ENCODE assay signal across 8 cellular contexts in genomic region chr14:73570913-73571312, GRCh38. TPM values are rescaled to one million over a fixed set of nuclear protein-coding genes. Genes with fewer than 3 reads are reported as not detected.
DNase-seq lines count a peak whose midpoint lies in the region; ATAC-seq and TF ChIP-seq lines count a peak whose summit lies in the region.
"Not testable (repeated sequence)": the region's sequence is repeated elsewhere in the genome, so short reads cannot be mapped to it uniquely, and the experiment has no call there.

No MANE protein-coding gene starts in this region.

- intact Hi-C loops in heart left ventricle (cut with DNase I) (loop anchor here in 3 of 10 donors (5.0 to 10.0 kb wide), 3 partner anchors 34 to 64 kb away; partner anchors contain the start of gene ACOT1 (in 2 of the 3)), transverse colon (cut with DNase I; ENCODE audit: low total_unique reads) (loop anchor here (5.0 kb wide), 1 partner anchor 34 kb away; the partner anchor contains the start of gene ACOT1)

- H3K4me3 Mint-ChIP-seq in progenitor cell of endocrine pancreas (ENCODE audit: low read depth) = peak overlapping the region; percentile 45

- ATAC-seq in HG02852 (IDR thresholded peaks at IDR 0.05; ENCODE audit: unreplicated experiment) = peak; percentile 41
- peak; percentile 71 to 82 (median 74) for ATAC-seq in heart left ventricle

- H3K27ac ChIP-seq in heart left ventricle (peak overlapping the region in 1 of 12 donors; percentile 91), transverse colon (peak overlapping the region in 2 of 4 donors; percentile 92 to 94)

- TF ChIP-seq CTCF in GM10266 (IDR thresholded peaks at IDR 0.05; ENCODE audit: control insufficient read depth, insufficient read depth, low read depth, missing control alignments) = peak; percentile 38
- TF ChIP-seq CTCF in heart left ventricle (IDR thresholded peaks at IDR 0.05) = peak; percentile 51 to 74 (median 63)
- TF ChIP-seq CTCF in progenitor cell of endocrine pancreas (IDR thresholded peaks at IDR 0.05; ENCODE audit: unreplicated experiment) = peak; percentile 62
- peak; percentile 45 to 70 (median 53) for TF ChIP-seq CTCF in transverse colon (IDR thresholded peaks at IDR 0.05)

- not testable (repeated sequence) for TF ChIP-seq POLR2A in heart left ventricle (IDR thresholded peaks at IDR 0.05); transverse colon (IDR thresholded peaks at IDR 0.05)

- peaks cover 17% of the 10 kb centered on the region for H3K4me1 Mint-ChIP-seq in progenitor cell of endocrine pancreas (ENCODE audit: low read depth)

- DNase-seq in GM10266 (ENCODE audit: extremely low spot score) = not testable (repeated sequence)
- peak; percentile 31 for DNase-seq in NCI-H2196 (lab: John Stamatoyannopoulos, UW; ENCODE audit: unreplicated experiment)
- DNase-seq in activated CD4-positive, CD25-positive, alpha-beta regulatory T cell (lab: John Stamatoyannopoulos, UW) = peak; percentile 7 to 47 (median 20)
- DNase-seq in amniotic epithelial cell (ENCODE audit: low read depth) = peak; percentile 22
- DNase-seq in heart left ventricle = peak in 4 of 5 donors; percentile 42 to 79 (median 64)
- peak; percentile 31 for DNase-seq in progenitor cell of endocrine pancreas (ENCODE audit: low spot score, unreplicated experiment)
- peak; percentile 76 for DNase-seq in transverse colon

- H3K4me3 ChIP-seq in heart left ventricle = peak overlapping the region in 6 of 12 donors; percentile 73 to 87 (median 81)
- H3K4me3 ChIP-seq in transverse colon = not testable (repeated sequence)

- peaks cover 0 to 23% (median 18%) of the 10 kb centered on the region in 9 donors for H3K36me3 ChIP-seq in heart left ventricle
- H3K36me3 ChIP-seq in transverse colon = not testable (repeated sequence)

- in situ Hi-C loops in transverse colon (cut with MboI; ENCODE audit: low pct_ligation_motif_present in 1 of 4, low pct_unique_long_range_greater_than_20kb in 1 of 4, low sequenced_read_pairs in 3 of 4) = not testable (repeated sequence)

- H3K27ac Mint-ChIP-seq in progenitor cell of endocrine pancreas = not testable (repeated sequence)

- peaks cover 15% of the 10 kb centered on the region for H3K36me3 Mint-ChIP-seq in progenitor cell of endocrine pancreas (ENCODE audit: insufficient read depth)

- not testable (repeated sequence) for H3K27me3 Mint-ChIP-seq in progenitor cell of endocrine pancreas

- WGBS in heart left ventricle, 4 donors = 22 to 48% (median 33%) methylated on average over 7 to 8 of the region's 8 CpGs
- WGBS in transverse colon (ENCODE audit: low coverage in 1 of 2), 2 donors = 10 to 40% methylated on average over 2 to 8 of the region's 8 CpGs

- H3K27me3 ChIP-seq in heart left ventricle, transverse colon: not testable (repeated sequence)

- H3K9me3 ChIP-seq in heart left ventricle, transverse colon: not testable (repeated sequence)

- H3K4me1 ChIP-seq in heart left ventricle = peaks cover 0 to 43% (median 25%) of the 10 kb centered on the region in 12 donors
- H3K4me1 ChIP-seq in transverse colon = peaks cover 9 to 28% (median 20%) of the 10 kb centered on the region in 4 donors

- H3K9me3 Mint-ChIP-seq in progenitor cell of endocrine pancreas (ENCODE audit: low read depth) = not testable (repeated sequence)

- TF ChIP-seq EP300 in transverse colon (IDR thresholded peaks at IDR 0.05; ENCODE audit: low read depth) = not testable (repeated sequence)

RNA-seq across cellular contexts. Expression of gene ACOT2, which starts 1.9 kb away (rescaled TPM):
- 100 to 1,000 TPM; 101 to 235 (median 156) TPM for total RNA-seq in heart left ventricle
- 100 to 1,000 TPM in 1 of 2 donors, 10 to 100 TPM in 1; 79.0 to 104 TPM for polyA plus RNA-seq in heart left ventricle
- 13.5 and 14.5 TPM in 2 replicates for total RNA-seq in progenitor cell of endocrine pancreas
- 10 to 100 TPM; 10.1 to 76.3 (median 53.6) TPM for total RNA-seq in transverse colon

RNA-seq across cellular contexts. Expression of gene HEATR4, which starts 12.2 kb away (rescaled TPM):
- total RNA-seq in heart left ventricle (under 1 TPM in 5 of 9 donors, not detected in 4; 0.07 to 0.50 (median 0.25) TPM), progenitor cell of endocrine pancreas (0.50 and 0.51 TPM in 2 replicates), transverse colon (under 1 TPM in 2 of 4 donors, not detected in 2; 0.41 to 0.79 TPM)
- under 1 TPM; 0.04 to 0.11 TPM for polyA plus RNA-seq in heart left ventricle

RNA-seq across cellular contexts. Expression of gene ACOT4, which starts 20.8 kb away (rescaled TPM):
- total RNA-seq in heart left ventricle (1 to 10 TPM in 3 of 9 donors, under 1 TPM in 6; 0.35 to 2.4 (median 0.95) TPM), progenitor cell of endocrine pancreas (1.3 and 1.5 TPM in 2 replicates), transverse colon (1 to 10 TPM in 2 of 4 donors, not detected in 2; 3.5 to 5.2 TPM)
- under 1 TPM; 0.27 to 0.62 TPM for polyA plus RNA-seq in heart left ventricle

RNA-seq across cellular contexts. Expression of gene ACOT1, which starts 34.0 kb away (rescaled TPM):
- total RNA-seq in heart left ventricle = 10 to 100 TPM in 7 of 9 donors, 1 to 10 TPM in 2; 6.0 to 34.4 (median 27.0) TPM
- polyA plus RNA-seq in heart left ventricle = 10 to 100 TPM in 1 of 2 donors, 1 to 10 TPM in 1; 8.4 to 17.2 TPM
- total RNA-seq in progenitor cell of endocrine pancreas = 4.0 and 5.2 TPM in 2 replicates
- total RNA-seq in transverse colon = 10 to 100 TPM in 1 of 4 donors, 1 to 10 TPM in 2, under 1 TPM in 1; 0.40 to 10.9 (median 7.6) TPM

RNA-seq across cellular contexts. Expression of gene ACOT6, which starts 41.4 kb away (rescaled TPM):
- total RNA-seq in heart left ventricle (under 1 TPM in 1 of 9 donors, not detected in 8; 0.36 TPM), progenitor cell of endocrine pancreas (not detected in 2 replicates), transverse colon (not detected)
- not detected for polyA plus RNA-seq in heart left ventricle
